1 cellular context compared by ENCODE assay signal in genomic region chr4:183124865-183125264, GRCh38.
A peak's percentile ranks its signal among the peaks of the same experiment; 100 is the strongest.
TF ChIP-seq lines count a peak whose summit lies in the region.

No MANE protein-coding gene starts in this region.

TF ChIP-seq in K562, 482 proteins besides CTCF, POLR2A, EP300 and RAD21:
- TF ChIP-seq MYBL2 (IDR thresholded peaks at IDR 0.05; ENCODE audit: low read depth) (no peak), MYBL2 (CRISPR knock-in tag; IDR thresholded peaks at IDR 0.05; ENCODE audit: borderline replicate concordance) (no peak), CBFA2T2 (conservative IDR thresholded peaks at IDR 0.05) (0 out of 2 replicates have a peak, but pooled peaks have one; percentile 12)
